Comparison of ENCODE assay signal across 1 cellular context in genomic region chr9:69975681-69976080, GRCh38.
TF ChIP-seq lines count a peak whose summit lies in the region.

No MANE protein-coding gene starts in this region.

TF ChIP-seq in IMR-90, 13 proteins besides CTCF, POLR2A, EP300 and RAD21:
- TF ChIP-seq SMC3 (IDR thresholded peaks at IDR 0.05; ENCODE audit: low read depth, low read length) = no peak
